29 cellular contexts compared by ENCODE assay signal in the genomic region with DNA sequence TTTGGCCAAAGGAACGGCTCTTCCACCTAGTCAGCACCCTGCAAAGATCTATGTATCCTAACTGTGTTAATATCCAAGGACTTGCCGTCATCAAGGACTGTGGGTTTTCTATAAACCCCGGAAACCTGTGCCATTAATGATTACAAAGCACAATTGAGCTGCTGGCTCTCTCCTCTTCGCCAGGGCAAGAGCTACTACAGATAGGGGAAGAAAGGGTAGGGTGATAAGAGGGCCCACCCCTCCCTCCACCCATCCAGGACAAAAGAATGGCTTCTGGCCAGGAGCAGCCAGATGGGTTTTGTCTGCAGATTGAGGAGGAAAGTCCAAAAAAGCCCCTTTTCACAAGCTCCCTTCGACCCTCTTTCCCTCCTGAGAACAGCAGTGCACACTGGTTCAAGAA. TPM values are rescaled to one million over a fixed set of nuclear protein-coding genes. Genes with fewer than 3 reads are reported as not detected.
"Had no signal": no experiment of that assay in that cellular context is flagged by ENCODE, and none has a peak within 500 bp of the region (broad histone marks: within the 10 kb centered on the region; RNA-seq: fewer than 3 reads in every experiment).

No MANE protein-coding gene starts in this region.

- H3K4me1 Mint-ChIP-seq: mesothelial cell of epicardium had no signal

- H3K27ac Mint-ChIP-seq: activated naive CD4-positive, alpha-beta T cell treated with anti-CD3 and anti-CD28 coated beads for 36 hours; activated naive CD8-positive, alpha-beta T cell treated with anti-CD3 and anti-CD28 coated beads for 36 hours; mesothelial cell of epicardium; stimulated activated naive B cell treated with anti-CD40 and anti-IgM and Interleukin-4, amounts not matched to agents 10 μg/mL and 1 μg/mL and 100 μg/mL, for 72 hours; T-helper 17 cell had no signal

- H3K27me3 ChIP-seq: brain microvascular endothelial cell, esophagus squamous epithelium, pancreas, stomach, thyroid gland, upper lobe of left lung had no signal

- H3K4me3 Mint-ChIP-seq: activated naive CD4-positive, alpha-beta T cell treated with anti-CD3 and anti-CD28 coated beads for 36 hours; activated naive CD8-positive, alpha-beta T cell treated with anti-CD3 and anti-CD28 coated beads for 36 hours; mesothelial cell of epicardium; stimulated activated naive B cell treated with anti-CD40 and anti-IgM and Interleukin-4, amounts not matched to agents 10 μg/mL and 1 μg/mL and 100 μg/mL, for 72 hours; T-helper 17 cell had no signal

- ATAC-seq: activated CD4-positive, CD25-positive, alpha-beta regulatory T cell treated with anti-CD3 and anti-CD28 coated beads, Interleukin-2, amount 50 U/mL, for 24 hours; stimulated activated naive B cell treated with anti-CD40 and anti-IgM and Interleukin-4, amounts not matched to agents 10 μg/mL and 1 μg/mL and 100 μg/mL, for 72 hours; T-helper 17 cell had no signal

- H3K9me3 ChIP-seq: esophagus squamous epithelium, pancreas, prostate gland, stomach, thyroid gland, upper lobe of left lung had no signal

- H3K27ac ChIP-seq: brain microvascular endothelial cell, esophagus squamous epithelium, pancreas, prostate gland, stomach, thyroid gland, upper lobe of left lung, WERI-Rb-1 had no signal

- DNase-seq: activated CD4-positive, alpha-beta T cell treated with anti-CD3 and anti-CD28 coated beads for 48 hours; activated CD4-positive, alpha-beta T cell treated with anti-CD3 and anti-CD28 coated beads, Interleukin-2, amount 50 U/mL, for 48 hours; activated CD8-positive, alpha-beta memory T cell treated with anti-CD3 and anti-CD28 coated beads for 24 hours; activated effector memory CD4-positive, alpha-beta T cell treated with anti-CD3 and anti-CD28 coated beads, Interleukin-2, amount 50 U/mL, for 16 hours; activated naive CD4-positive, alpha-beta T cell treated with anti-CD3 and anti-CD28 coated beads for 36 hours; activated naive CD8-positive, alpha-beta T cell treated with anti-CD3 and anti-CD28 coated beads for 36 hours; amniotic stem cell; brain microvascular endothelial cell; central memory CD4-positive, alpha-beta T cell; esophagus squamous epithelium; mammary epithelial cell; naive B cell; nucleus accumbens; pancreas; retina; stimulated activated CD4-positive, alpha-beta T cell treated with anti-CD3 and anti-CD28 coated beads, Interleukin-1b, Interleukin-23, amount 100 ng/mL, for 48 hours; stimulated activated CD4-positive, alpha-beta T cell treated with anti-CD3 and anti-CD28 coated beads, Interleukin-4, amount 100 ng/mL, for 4 hours; stimulated activated CD8-positive, alpha-beta memory T cell treated with anti-CD3 and anti-CD28 coated beads, Interleukin-4, amount 100 ng/mL, for 48 hours; stimulated activated naive B cell treated with anti-CD40 and anti-IgM and Interleukin-4, amounts not matched to agents 10 μg/mL and 1 μg/mL and 100 μg/mL, for 72 hours; stomach; T-helper 17 cell; thyroid gland; upper lobe of left lung; WERI-Rb-1 had no signal

- H3K4me3 ChIP-seq: esophagus squamous epithelium, pancreas, prostate gland, smooth muscle cell, stomach, thyroid gland, upper lobe of left lung had no signal

- H3K27me3 Mint-ChIP-seq: activated naive CD8-positive, alpha-beta T cell treated with anti-CD3 and anti-CD28 coated beads for 36 hours; naive B cell; stimulated activated naive B cell treated with anti-CD40 and anti-IgM and Interleukin-4, amounts not matched to agents 10 μg/mL and 1 μg/mL and 100 μg/mL, for 72 hours; T-helper 17 cell had no signal

- H3K4me1 ChIP-seq: esophagus squamous epithelium, pancreas, prostate gland, thyroid gland, upper lobe of left lung had no signal

- H3K9me3 Mint-ChIP-seq: activated naive CD4-positive, alpha-beta T cell treated with anti-CD3 and anti-CD28 coated beads for 36 hours; activated naive CD8-positive, alpha-beta T cell treated with anti-CD3 and anti-CD28 coated beads for 36 hours; mesothelial cell of epicardium; naive B cell; stimulated activated naive B cell treated with anti-CD40 and anti-IgM and Interleukin-4, amounts not matched to agents 10 μg/mL and 1 μg/mL and 100 μg/mL, for 72 hours had no signal

RNA-seq across cellular contexts. Expression of gene PRKCD, which starts 40.7 kb away (rescaled TPM):
- polyA plus RNA-seq: neural cell had no signal
